Comparison of ENCODE assay signal across 28 cellular contexts in the genomic region with DNA sequence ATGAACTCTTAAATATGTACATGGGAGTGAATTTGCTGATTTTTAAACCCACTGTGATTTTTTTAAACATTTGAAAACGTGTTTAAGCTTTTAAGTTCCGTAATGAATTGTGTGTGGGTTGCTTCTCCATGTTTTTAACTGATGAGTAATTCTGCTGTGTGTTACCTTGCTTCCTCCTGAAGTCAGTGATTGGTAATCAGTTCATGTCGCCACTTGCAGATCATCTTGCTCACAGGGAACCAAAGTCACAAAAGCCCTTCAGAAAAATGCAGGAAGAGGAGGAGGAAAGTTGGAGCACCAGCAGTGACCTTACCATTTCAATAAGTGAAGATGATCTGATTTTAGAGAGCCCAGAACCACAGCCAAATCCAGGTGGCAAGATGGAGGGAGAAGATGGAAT. TPM values are rescaled to one million over a fixed set of nuclear protein-coding genes. Genes with fewer than 3 reads are reported as not detected.
DNase-seq lines count a peak whose midpoint lies in the region; ATAC-seq, FAIRE-seq and TF ChIP-seq lines count a peak whose summit lies in the region.
"Had no signal": no experiment of that assay in that cellular context is flagged by ENCODE, and none has a peak within 500 bp of the region (broad histone marks: within the 10 kb centered on the region; RNA-seq: fewer than 3 reads in every experiment).

No MANE protein-coding gene starts in this region.

- H3K4me3 ChIP-seq in breast epithelium (no peak overlapping the region), bronchial epithelial cell (ENCODE audit: low read depth, low read length) (peak overlapping the region; percentile 23), keratinocyte (ENCODE audit: control insufficient read depth in 2 of 3, extremely low read depth in 1 of 3, insufficient read depth in 2 of 3, low read depth in 1 of 3, low read length in 3 of 3) (peak overlapping the region; percentile 5 to 56 (median 26)), colonic mucosa (no peak overlapping the region)
- H3K4me3 ChIP-seq: GM12878, SK-N-MC had no signal

- intact Hi-C loops in MCF 10A (cut with micrococcal nuclease): no loop called here
- intact Hi-C loops in breast epithelium (cut with DNase I; ENCODE audit: low total_unique reads): no loop called here
- intact Hi-C loops in colonic mucosa (cut with DNase I): no loop called here

- no peak for TF ChIP-seq CTCF in MCF 10A (IDR thresholded peaks at IDR 0.05; ENCODE audit: unreplicated experiment)
- no peak for TF ChIP-seq CTCF in breast epithelium (IDR thresholded peaks at IDR 0.05)
- no peak for TF ChIP-seq CTCF in bronchial epithelial cell (IDR thresholded peaks at IDR 0.05; ENCODE audit: insufficient read depth, low read length, severe bottlenecking)
- TF ChIP-seq CTCF in keratinocyte (optimal IDR thresholded peaks at IDR 0.05 in 1 of 3, IDR thresholded peaks at IDR 0.05 in 1 of 3, conservative IDR thresholded peaks at IDR 0.05 in 1 of 3; ENCODE audit: extremely low read depth in 1 of 3, insufficient read depth in 2 of 3, low read length in 3 of 3): no peak
- no peak for TF ChIP-seq CTCF in colonic mucosa (IDR thresholded peaks at IDR 0.05)

- DNase-seq in MCF 10A (ENCODE audit: unreplicated experiment): peak; percentile 36
- no peak for DNase-seq in breast epithelium (ENCODE audit: low spot score in 2 of 2)
- DNase-seq in bronchial epithelial cell (ENCODE audit: low read depth): peak; percentile 95
- DNase-seq in keratinocyte (ENCODE audit: low read depth, low spot score): peak; percentile 56
- DNase-seq in colonic mucosa: no peak
- no peak for DNase-seq in NCI-H524 treated with DMSO at 0.1 percent for 48 hours (lab: John Stamatoyannopoulos, UW)
- DNase-seq: CD8-positive, alpha-beta memory T cell; DMS 273 treated with DMSO at 0.1 percent for 48 hours; DMS79; EL; GDM1; IMR-90; KG1; NCI-H1048; NCI-H1417; NCI-H1694; NCI-H2029 treated with DMSO at 0.1 percent for 48 hours; NCI-H446 treated with DMSO at 0.1 percent for 48 hours; NCI-H526 treated with DMSO at 0.1 percent for 48 hours; SIG-M5 had no signal

- H3K9me1 ChIP-seq in keratinocyte (ENCODE audit: control insufficient read depth, extremely low read depth, insufficient read depth, low read length): no peaks in the 10 kb centered on the region

- H3K4me3 Mint-ChIP-seq in MCF 10A (ENCODE audit: unreplicated experiment): peak overlapping the region; percentile 17
- H3K4me3 Mint-ChIP-seq: B cell; CD8-positive, alpha-beta memory T cell had no signal

- H2AFZ ChIP-seq in keratinocyte (ENCODE audit: control insufficient read depth, low read length): peak overlapping the region; percentile 82

- FAIRE-seq in bronchial epithelial cell (lab: Jason Lieb, UNC) (peak; percentile 82), keratinocyte (lab: Jason Lieb, UNC) (peak; percentile 98)
- FAIRE-seq: H1 had no signal

- dilution Hi-C loops in keratinocyte (cut with MboI; ENCODE audit: extremely low pct_ligation_motif_present, low sequenced_read_pairs): no loop called here

- no peaks in the 10 kb centered on the region for H3K36me3 ChIP-seq in breast epithelium
- H3K36me3 ChIP-seq in bronchial epithelial cell (ENCODE audit: control insufficient read depth, insufficient read depth, low read length): no peaks in the 10 kb centered on the region
- no peaks in the 10 kb centered on the region for H3K36me3 ChIP-seq in keratinocyte (ENCODE audit: control insufficient read depth in 2 of 2, extremely low read depth in 1 of 2, insufficient read depth in 2 of 2, low read length in 2 of 2)
- no peaks in the 10 kb centered on the region for H3K36me3 ChIP-seq in colonic mucosa

- no peaks in the 10 kb centered on the region for H3K27me3 ChIP-seq in breast epithelium
- H3K27me3 ChIP-seq in bronchial epithelial cell (ENCODE audit: control insufficient read depth, insufficient read depth, low read length): no peaks in the 10 kb centered on the region
- H3K27me3 ChIP-seq in keratinocyte (ENCODE audit: control insufficient read depth, extremely low read depth, insufficient read depth, low read length): no peaks in the 10 kb centered on the region
- H3K27me3 ChIP-seq in colonic mucosa: no peaks in the 10 kb centered on the region

- no peaks in the 10 kb centered on the region for H4K20me1 ChIP-seq in keratinocyte (ENCODE audit: control insufficient read depth, extremely low read depth, insufficient read depth, low read length)

- BruUV-seq in MCF 10A (replicated peaks; lab: Mats Ljungman, UMichigan): no TSS peak

- H3K4me1 Mint-ChIP-seq in MCF 10A (ENCODE audit: insufficient read depth, unreplicated experiment): peaks cover 13% of the 10 kb centered on the region
- H3K4me1 Mint-ChIP-seq: B cell had no signal

- H3K36me3 Mint-ChIP-seq in MCF 10A (ENCODE audit: insufficient read depth, unreplicated experiment): peaks cover 23% of the 10 kb centered on the region

- POLR2A ChIA-PET in MCF 10A (lab: Yijun Ruan, JAX): interaction anchor here (0.6 to 2.6 kb wide), 18 partner anchors 10 to 1600 kb away, joined by 3 to 26 read pairs (median 4); a partner anchor contains a TSS

- CTCF ChIA-PET in MCF 10A (lab: Yijun Ruan, JAX): interaction anchor here (0.6 to 1.2 kb wide), 3 partner anchors 19 to 321 kb away, joined by 3 read pairs; no protein-coding TSS in a partner anchor

- H3K27ac ChIP-seq in breast epithelium (no peak overlapping the region), keratinocyte (ENCODE audit: control insufficient read depth, insufficient read depth, low read length) (peak overlapping the region; percentile 81), colonic mucosa (no peak overlapping the region)
- H3K27ac ChIP-seq: 22Rv1, C4-2B, SK-N-MC had no signal

- no peak for ATAC-seq in HG03025 (IDR thresholded peaks at IDR 0.05; ENCODE audit: low FRiP score, unreplicated experiment)
- ATAC-seq: GM12878, Panc1 had no signal

- H3K4me2 ChIP-seq in keratinocyte (ENCODE audit: control insufficient read depth, extremely low read depth, insufficient read depth, low read depth, low read length): peak overlapping the region; percentile 58

- no peaks in the 10 kb centered on the region for H3K4me1 ChIP-seq in breast epithelium
- peaks cover 13% of the 10 kb centered on the region for H3K4me1 ChIP-seq in keratinocyte (ENCODE audit: control insufficient read depth, extremely low read depth, insufficient read depth, low read length)
- H3K4me1 ChIP-seq in colonic mucosa: no peaks in the 10 kb centered on the region

- TF ChIP-seq POLR2A in breast epithelium (IDR thresholded peaks at IDR 0.05): no peak

- no peaks in the 10 kb centered on the region for H3K27me3 Mint-ChIP-seq in MCF 10A (ENCODE audit: insufficient read depth, unreplicated experiment)
- H3K27me3 Mint-ChIP-seq: B cell; CD8-positive, alpha-beta memory T cell had no signal

- H3K9me3 ChIP-seq in breast epithelium (no peaks in the 10 kb centered on the region), keratinocyte (ENCODE audit: control insufficient read depth, low read depth, low read length) (no peaks in the 10 kb centered on the region), colonic mucosa (no peaks in the 10 kb centered on the region)

- peak overlapping the region; percentile 43 for H3K9ac ChIP-seq in keratinocyte (ENCODE audit: control insufficient read depth, extremely low read depth, insufficient read depth, low read length)
- no peak overlapping the region for H3K9ac ChIP-seq in colonic mucosa (ENCODE audit: low read depth in 2 of 2, low read length in 2 of 2)

- H3K27ac Mint-ChIP-seq in MCF 10A (ENCODE audit: low read depth, unreplicated experiment): peak overlapping the region; percentile 44
- H3K27ac Mint-ChIP-seq: B cell had no signal

- no peaks in the 10 kb centered on the region for H3K79me2 ChIP-seq in keratinocyte (ENCODE audit: control insufficient read depth, insufficient read depth, low read length)

- no peaks in the 10 kb centered on the region for H3K9me3 Mint-ChIP-seq in MCF 10A (ENCODE audit: unreplicated experiment)
- H3K9me3 Mint-ChIP-seq: CD8-positive, alpha-beta memory T cell had no signal

RNA-seq across cellular contexts. Expression of a gene that starts 36.7 kb away (rescaled TPM):
- 47.2 and 56.1 TPM in 2 replicates for total RNA-seq in MCF 10A (2022)
- 10 to 100 TPM; 29.8 to 46.2 (median 45.9) TPM for total RNA-seq in breast epithelium
- 12.9 and 37.4 TPM in 2 replicates for total RNA-seq in bronchial epithelial cell
- 10.9 to 21.3 TPM (median 12.1 TPM) in 3 replicates for polyA plus RNA-seq in keratinocyte
- 25.8 TPM for polyA plus RNA-seq in keratinocyte (2011; ENCODE audit: low read depth)
- polyA plus RNA-seq in keratinocyte (2011; cell fraction: cytosol; rRNA removed): 11.7 and 19.0 TPM in 2 replicates
- 15.1 and 16.0 TPM in 2 replicates for polyA plus RNA-seq in keratinocyte (2011; cell fraction: nucleus; rRNA removed)
- 8.5 and 14.5 TPM in 2 replicates for polyA plus RNA-seq in keratinocyte (2012; ENCODE audit: low replicate concordance)
- polyA minus RNA-seq in keratinocyte: 1.1 to 6.2 TPM (median 4.2 TPM) in 3 replicates
- 8.8 TPM for polyA minus RNA-seq in keratinocyte (2011; cell fraction: cytosol; rRNA and poly(A)+ RNA removed)
- polyA minus RNA-seq in keratinocyte (2011; cell fraction: nucleus; rRNA and poly(A)+ RNA removed): 4.0 and 6.7 TPM in 2 replicates
- total RNA-seq in colonic mucosa: 10 to 100 TPM in 1 of 2 donors, 1 to 10 TPM in 1; 6.3 to 17.1 TPM

RNA-seq across cellular contexts. Expression of a gene that starts 56.5 kb away (rescaled TPM):
- total RNA-seq in MCF 10A (2022) (not detected in 2 replicates), breast epithelium (not detected), bronchial epithelial cell (not detected in 2 replicates), colonic mucosa (not detected)
- not detected in 3 replicates for polyA plus RNA-seq in keratinocyte
- not detected for polyA plus RNA-seq in keratinocyte (2011; ENCODE audit: low read depth)
- not detected in 2 replicates for polyA plus RNA-seq in keratinocyte (2011; cell fraction: cytosol; rRNA removed)
- polyA plus RNA-seq in keratinocyte (2011; cell fraction: nucleus; rRNA removed): not detected in 2 replicates
- polyA plus RNA-seq in keratinocyte (2012; ENCODE audit: low replicate concordance): not detected in 2 replicates
- not detected in 3 replicates for polyA minus RNA-seq in keratinocyte
- polyA minus RNA-seq in keratinocyte (2011; cell fraction: cytosol; rRNA and poly(A)+ RNA removed): not detected
- not detected in 2 replicates for polyA minus RNA-seq in keratinocyte (2011; cell fraction: nucleus; rRNA and poly(A)+ RNA removed)
- total RNA-seq: B cell; CD8-positive, alpha-beta memory T cell; GM12878; IMR-90 had no signal
- polyA plus RNA-seq: CD8-positive, alpha-beta memory T cell; GM12878; IMR-90 had no signal

Comparison
In these comparisons a context has a peak if more than half of its experiments do, and no peak if none do; other contexts are left out.
1. DNase-seq: peak in MCF 10A (single experiment), bronchial epithelial cell (single experiment) and keratinocyte (single experiment); none in breast epithelium (0 of 2), colonic mucosa (single experiment) and NCI-H524 treated with DMSO at 0.1 percent for 48 hours (single experiment).
2. H3K4me3 ChIP-seq: peak in bronchial epithelial cell (single experiment) and keratinocyte (3 of 3); none in breast epithelium (0 of 3) and colonic mucosa (single experiment).